Comparison of ENCODE assay signal across 2 cellular contexts in the genomic region with DNA sequence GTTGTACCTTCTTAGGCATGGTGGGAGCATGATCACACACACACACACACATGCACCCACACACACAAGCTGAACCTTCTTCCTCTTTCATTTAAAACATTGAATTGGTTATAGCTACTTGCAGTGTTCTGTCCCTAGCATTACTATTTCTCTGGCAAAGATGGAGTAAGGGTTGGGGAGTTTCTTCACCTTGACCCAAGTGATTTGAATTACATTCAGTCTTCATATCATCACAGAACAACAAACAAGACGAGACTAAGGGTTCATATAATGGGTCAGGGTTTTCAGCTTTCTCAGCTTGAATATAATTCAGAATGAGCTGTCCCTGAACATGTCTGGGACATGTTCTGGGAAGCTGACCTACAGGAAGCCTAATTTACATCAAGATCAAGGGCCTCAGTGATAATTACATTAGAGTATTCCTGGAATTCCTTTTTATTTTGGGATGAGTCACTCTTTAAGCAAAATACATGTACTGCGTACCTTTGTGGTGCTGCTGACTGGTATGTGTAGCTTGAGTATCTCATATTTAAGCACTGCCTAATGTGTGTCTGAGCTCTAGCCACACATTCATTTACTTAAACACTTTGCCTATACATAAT.
TF ChIP-seq lines count a peak whose summit lies in the region.

No MANE protein-coding gene starts in this region.

TF ChIP-seq in GM23338, 12 proteins besides CTCF, POLR2A, EP300 and RAD21 (continues in another document):
- no peak for TF ChIP-seq NANOG (IDR thresholded peaks at IDR 0.05; ENCODE audit: borderline replicate concordance)
- TF ChIP-seq STAT1 (IDR thresholded peaks at IDR 0.05; ENCODE audit: unreplicated experiment): no peak
- no peak for TF ChIP-seq ZNF331 (CRISPR knock-in tag; IDR thresholded peaks at IDR 0.05; ENCODE audit: low read depth)
- TF ChIP-seq JUNB (IDR thresholded peaks at IDR 0.05; ENCODE audit: unreplicated experiment): no peak
- TF ChIP-seq EZH2phosphoT487 (IDR thresholded peaks at IDR 0.05; ENCODE audit: unreplicated experiment): no peak
- TF ChIP-seq CREB1 (CRISPR knock-in tag; IDR thresholded peaks at IDR 0.05; ENCODE audit: low read depth): no peak
- TF ChIP-seq, protein P1, sequence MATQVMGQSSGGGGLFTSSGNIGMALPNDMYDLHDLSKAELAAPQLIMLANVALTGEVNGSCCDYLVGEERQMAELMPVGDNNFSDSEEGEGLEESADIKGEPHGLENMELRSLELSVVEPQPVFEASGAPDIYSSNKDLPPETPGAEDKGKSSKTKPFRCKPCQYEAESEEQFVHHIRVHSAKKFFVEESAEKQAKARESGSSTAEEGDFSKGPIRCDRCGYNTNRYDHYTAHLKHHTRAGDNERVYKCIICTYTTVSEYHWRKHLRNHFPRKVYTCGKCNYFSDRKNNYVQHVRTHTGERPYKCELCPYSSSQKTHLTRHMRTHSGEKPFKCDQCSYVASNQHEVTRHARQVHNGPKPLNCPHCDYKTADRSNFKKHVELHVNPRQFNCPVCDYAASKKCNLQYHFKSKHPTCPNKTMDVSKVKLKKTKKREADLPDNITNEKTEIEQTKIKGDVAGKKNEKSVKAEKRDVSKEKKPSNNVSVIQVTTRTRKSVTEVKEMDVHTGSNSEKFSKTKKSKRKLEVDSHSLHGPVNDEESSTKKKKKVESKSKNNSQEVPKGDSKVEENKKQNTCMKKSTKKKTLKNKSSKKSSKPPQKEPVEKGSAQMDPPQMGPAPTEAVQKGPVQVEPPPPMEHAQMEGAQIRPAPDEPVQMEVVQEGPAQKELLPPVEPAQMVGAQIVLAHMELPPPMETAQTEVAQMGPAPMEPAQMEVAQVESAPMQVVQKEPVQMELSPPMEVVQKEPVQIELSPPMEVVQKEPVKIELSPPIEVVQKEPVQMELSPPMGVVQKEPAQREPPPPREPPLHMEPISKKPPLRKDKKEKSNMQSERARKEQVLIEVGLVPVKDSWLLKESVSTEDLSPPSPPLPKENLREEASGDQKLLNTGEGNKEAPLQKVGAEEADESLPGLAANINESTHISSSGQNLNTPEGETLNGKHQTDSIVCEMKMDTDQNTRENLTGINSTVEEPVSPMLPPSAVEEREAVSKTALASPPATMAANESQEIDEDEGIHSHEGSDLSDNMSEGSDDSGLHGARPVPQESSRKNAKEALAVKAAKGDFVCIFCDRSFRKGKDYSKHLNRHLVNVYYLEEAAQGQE (IDR thresholded peaks at IDR 0.05; ENCODE audit: unreplicated experiment): no peak
- no peak for TF ChIP-seq ZNF114 (CRISPR knock-in tag; IDR thresholded peaks at IDR 0.05)
- TF ChIP-seq, protein P2, sequence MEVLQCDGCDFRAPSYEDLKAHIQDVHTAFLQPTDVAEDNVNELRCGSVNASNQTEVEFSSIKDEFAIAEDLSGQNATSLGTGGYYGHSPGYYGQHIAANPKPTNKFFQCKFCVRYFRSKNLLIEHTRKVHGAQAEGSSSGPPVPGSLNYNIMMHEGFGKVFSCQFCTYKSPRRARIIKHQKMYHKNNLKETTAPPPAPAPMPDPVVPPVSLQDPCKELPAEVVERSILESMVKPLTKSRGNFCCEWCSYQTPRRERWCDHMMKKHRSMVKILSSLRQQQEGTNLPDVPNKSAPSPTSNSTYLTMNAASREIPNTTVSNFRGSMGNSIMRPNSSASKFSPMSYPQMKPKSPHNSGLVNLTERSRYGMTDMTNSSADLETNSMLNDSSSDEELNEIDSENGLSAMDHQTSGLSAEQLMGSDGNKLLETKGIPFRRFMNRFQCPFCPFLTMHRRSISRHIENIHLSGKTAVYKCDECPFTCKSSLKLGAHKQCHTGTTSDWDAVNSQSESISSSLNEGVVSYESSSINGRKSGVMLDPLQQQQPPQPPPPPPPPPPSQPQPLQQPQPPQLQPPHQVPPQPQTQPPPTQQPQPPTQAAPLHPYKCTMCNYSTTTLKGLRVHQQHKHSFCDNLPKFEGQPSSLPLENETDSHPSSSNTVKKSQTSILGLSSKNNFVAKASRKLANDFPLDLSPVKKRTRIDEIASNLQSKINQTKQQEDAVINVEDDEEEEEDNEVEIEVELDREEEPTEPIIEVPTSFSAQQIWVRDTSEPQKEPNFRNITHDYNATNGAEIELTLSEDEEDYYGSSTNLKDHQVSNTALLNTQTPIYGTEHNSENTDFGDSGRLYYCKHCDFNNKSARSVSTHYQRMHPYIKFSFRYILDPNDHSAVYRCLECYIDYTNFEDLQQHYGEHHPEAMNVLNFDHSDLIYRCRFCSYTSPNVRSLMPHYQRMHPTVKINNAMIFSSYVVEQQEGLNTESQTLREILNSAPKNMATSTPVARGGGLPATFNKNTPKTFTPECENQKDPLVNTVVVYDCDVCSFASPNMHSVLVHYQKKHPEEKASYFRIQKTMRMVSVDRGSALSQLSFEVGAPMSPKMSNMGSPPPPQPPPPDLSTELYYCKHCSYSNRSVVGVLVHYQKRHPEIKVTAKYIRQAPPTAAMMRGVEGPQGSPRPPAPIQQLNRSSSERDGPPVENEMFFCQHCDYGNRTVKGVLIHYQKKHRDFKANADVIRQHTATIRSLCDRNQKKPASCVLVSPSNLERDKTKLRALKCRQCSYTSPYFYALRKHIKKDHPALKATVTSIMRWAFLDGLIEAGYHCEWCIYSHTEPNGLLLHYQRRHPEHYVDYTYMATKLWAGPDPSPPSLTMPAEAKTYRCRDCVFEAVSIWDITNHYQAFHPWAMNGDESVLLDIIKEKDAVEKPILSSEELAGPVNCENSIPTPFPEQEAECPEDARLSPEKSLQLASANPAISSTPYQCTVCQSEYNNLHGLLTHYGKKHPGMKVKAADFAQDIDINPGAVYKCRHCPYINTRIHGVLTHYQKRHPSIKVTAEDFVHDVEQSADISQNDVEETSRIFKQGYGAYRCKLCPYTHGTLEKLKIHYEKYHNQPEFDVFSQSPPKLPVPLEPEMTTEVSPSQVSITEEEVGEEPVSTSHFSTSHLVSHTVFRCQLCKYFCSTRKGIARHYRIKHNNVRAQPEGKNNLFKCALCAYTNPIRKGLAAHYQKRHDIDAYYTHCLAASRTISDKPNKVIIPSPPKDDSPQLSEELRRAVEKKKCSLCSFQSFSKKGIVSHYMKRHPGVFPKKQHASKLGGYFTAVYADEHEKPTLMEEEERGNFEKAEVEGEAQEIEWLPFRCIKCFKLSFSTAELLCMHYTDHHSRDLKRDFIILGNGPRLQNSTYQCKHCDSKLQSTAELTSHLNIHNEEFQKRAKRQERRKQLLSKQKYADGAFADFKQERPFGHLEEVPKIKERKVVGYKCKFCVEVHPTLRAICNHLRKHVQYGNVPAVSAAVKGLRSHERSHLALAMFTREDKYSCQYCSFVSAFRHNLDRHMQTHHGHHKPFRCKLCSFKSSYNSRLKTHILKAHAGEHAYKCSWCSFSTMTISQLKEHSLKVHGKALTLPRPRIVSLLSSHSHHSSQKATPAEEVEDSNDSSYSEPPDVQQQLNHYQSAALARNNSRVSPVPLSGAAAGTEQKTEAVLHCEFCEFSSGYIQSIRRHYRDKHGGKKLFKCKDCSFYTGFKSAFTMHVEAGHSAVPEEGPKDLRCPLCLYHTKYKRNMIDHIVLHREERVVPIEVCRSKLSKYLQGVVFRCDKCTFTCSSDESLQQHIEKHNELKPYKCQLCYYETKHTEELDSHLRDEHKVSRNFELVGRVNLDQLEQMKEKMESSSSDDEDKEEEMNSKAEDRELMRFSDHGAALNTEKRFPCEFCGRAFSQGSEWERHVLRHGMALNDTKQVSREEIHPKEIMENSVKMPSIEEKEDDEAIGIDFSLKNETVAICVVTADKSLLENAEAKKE (CRISPR knock-in tag; IDR thresholded peaks at IDR 0.05): no peak

TF ChIP-seq in endothelial cell of umbilical vein, 7 proteins besides CTCF, POLR2A, EP300 and RAD21:
- TF ChIP-seq MYC (IDR thresholded peaks at IDR 0.05; ENCODE audit: low read depth, low read length) (no peak), GATA2 (IDR thresholded peaks at IDR 0.05; ENCODE audit: insufficient read depth, insufficient read length, low read depth, low read length) (no peak), FOS (IDR thresholded peaks at IDR 0.05; ENCODE audit: borderline replicate concordance, insufficient read depth, low read length) (no peak), EZH2 (IDR thresholded peaks at IDR 0.05; ENCODE audit: borderline replicate concordance, low read depth, low read length, severe bottlenecking) (no peak), POLR2AphosphoS5 (IDR thresholded peaks at IDR 0.05; ENCODE audit: insufficient read depth, low read depth, low read length) (no peak), JUN (IDR thresholded peaks at IDR 0.05; ENCODE audit: borderline replicate concordance, insufficient read depth, insufficient read length, low read depth) (no peak)
- TF ChIP-seq, protein P3, sequence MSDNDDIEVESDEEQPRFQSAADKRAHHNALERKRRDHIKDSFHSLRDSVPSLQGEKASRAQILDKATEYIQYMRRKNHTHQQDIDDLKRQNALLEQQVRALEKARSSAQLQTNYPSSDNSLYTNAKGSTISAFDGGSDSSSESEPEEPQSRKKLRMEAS (IDR thresholded peaks at IDR 0.05; ENCODE audit: insufficient read depth, insufficient read length): no peak
